7 cellular contexts compared by ENCODE assay signal in genomic region chr3:54122046-54122801, GRCh38. TPM values are rescaled to one million over a fixed set of nuclear protein-coding genes. Genes with fewer than 3 reads are reported as not detected.
A peak's percentile ranks its signal among the peaks of the same experiment; 100 is the strongest.
DNase-seq lines count a peak whose midpoint lies in the region; ATAC-seq and TF ChIP-seq lines count a peak whose summit lies in the region.

Gene CACNA2D3, plus strand, starts transcription at chr3:54122552.

- no peak within 1 kb of the TSS for H3K27ac Mint-ChIP-seq in nephron

- TF ChIP-seq CTCF in nephron (IDR thresholded peaks at IDR 0.05; ENCODE audit: unreplicated experiment in 3 of 3): no peak

- peaks cover 17% of the 10 kb centered on the region for H3K4me1 Mint-ChIP-seq in nephron

- ATAC-seq in GM21526 (IDR thresholded peaks at IDR 0.05; ENCODE audit: low FRiP score, unreplicated experiment) (peak; percentile 33), GM18909 (IDR thresholded peaks at IDR 0.05; ENCODE audit: poor library complexity, unreplicated experiment) (no peak), HG03521 (IDR thresholded peaks at IDR 0.05; ENCODE audit: unreplicated experiment) (no peak)

- 2% methylated on average over 70 to 107 of the region's 109 CpGs for WGBS in esophagus, 2 donors

- no peaks in the 10 kb centered on the region for H3K36me3 ChIP-seq in esophagus (ENCODE audit: control insufficient read depth in 2 of 2, insufficient read depth in 2 of 2, low read length in 1 of 2)

- peak within 1 kb of the TSS; percentile 78 to 84 (median 81) for H3K4me3 Mint-ChIP-seq in nephron

- DNase-seq in NCI-H526 treated with DMSO at 0.1 percent for 48 hours (lab: John Stamatoyannopoulos, UW): peak; percentile 26
- DNase-seq in activated T-cell treated with anti-CD3 and anti-CD28 coated beads for 4 hours: no peak

- no peaks in the 10 kb centered on the region for H3K36me3 Mint-ChIP-seq in nephron (ENCODE audit: low read depth)

- H3K27me3 ChIP-seq in esophagus (ENCODE audit: control insufficient read depth in 1 of 2, insufficient read depth in 2 of 2, low read length in 2 of 2): peaks cover 0 to 4% of the 10 kb centered on the region in 2 donors

- no peaks in the 10 kb centered on the region for H3K9me3 Mint-ChIP-seq in nephron

- no peaks in the 10 kb centered on the region for H3K9me3 ChIP-seq in esophagus (ENCODE audit: control insufficient read depth in 2 of 2, insufficient read depth in 1 of 2, low read depth in 1 of 2, low read length in 1 of 2)

- H3K27me3 Mint-ChIP-seq in nephron (ENCODE audit: low read depth): peaks cover 88% of the 10 kb centered on the region

- H3K4me1 ChIP-seq in esophagus (ENCODE audit: control insufficient read depth in 2 of 2, insufficient read depth in 2 of 2, low read length in 1 of 2): peaks cover 0 to 6% of the 10 kb centered on the region in 2 donors

- peak within 1 kb of the TSS; percentile 62 to 72 for H3K4me3 ChIP-seq in esophagus (ENCODE audit: low read depth in 1 of 2, low read length in 2 of 2)

- H3K27ac ChIP-seq in esophagus (ENCODE audit: low read depth in 2 of 2, low read length in 1 of 2): peak within 1 kb of the TSS in 1 of 2 donors; percentile 5

RNA-seq across cellular contexts. Expression of gene CACNA2D3, which starts in this region (rescaled TPM):
- 1 to 10 TPM; 1.7 to 1.8 TPM for polyA plus RNA-seq in esophagus
